1 cellular context compared by ENCODE assay signal in the genomic region with DNA sequence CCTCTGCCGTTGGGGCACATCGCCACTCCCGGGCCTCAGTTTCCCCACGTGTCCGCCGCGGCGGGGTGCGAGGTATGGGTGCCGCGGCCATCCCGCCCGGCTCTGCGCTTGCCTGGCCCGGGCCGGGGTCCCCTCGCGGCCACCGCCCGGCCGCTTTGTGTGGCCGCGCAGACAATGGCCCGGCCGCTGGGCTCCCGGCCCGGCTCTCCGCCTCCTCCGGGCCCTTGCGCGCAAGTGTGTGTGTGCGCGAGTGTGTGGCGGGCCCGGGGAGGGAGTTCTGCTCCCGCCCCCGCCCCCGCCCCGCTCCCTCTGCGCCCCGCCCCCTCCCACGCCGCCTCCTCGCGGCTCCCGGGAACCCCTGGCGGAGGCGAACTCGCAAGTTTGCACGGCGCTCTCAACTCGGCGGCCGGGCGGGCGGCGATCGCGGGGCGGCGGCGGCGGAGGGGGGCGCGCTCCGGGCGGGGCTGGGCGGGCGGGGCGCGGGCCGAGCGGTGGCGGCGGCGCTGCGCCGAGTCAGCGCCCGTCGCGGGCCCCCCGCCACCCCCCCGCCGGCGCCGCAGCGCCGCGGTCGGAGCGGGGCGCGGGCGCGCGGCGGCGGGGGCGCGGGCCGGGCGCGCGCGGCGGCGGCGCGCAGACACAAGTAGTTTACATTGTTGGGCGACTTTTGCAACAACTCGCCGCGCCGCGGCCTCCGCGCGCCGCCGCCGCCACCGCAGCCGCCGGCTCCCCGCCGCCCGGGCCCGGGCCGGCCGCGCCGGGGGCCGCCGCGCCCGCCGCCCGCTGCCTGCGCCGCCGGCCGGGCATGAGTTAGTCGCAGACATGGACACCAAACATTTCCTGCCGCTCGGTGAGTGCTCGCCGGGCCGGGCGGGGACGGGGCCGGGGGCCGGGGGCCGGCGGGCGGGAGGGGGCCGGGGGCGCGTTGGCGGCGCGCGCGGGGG.
TF ChIP-seq lines count a peak whose summit lies in the region.

Gene RXRA (plus strand): TSS at position 643 of the 941 bp plus-strand sequence. CDS start 177 bp downstream, at position 820.

TF ChIP-seq in K562, 482 proteins besides CTCF, POLR2A, EP300 and RAD21 (continued from another document):
- TF ChIP-seq ZNF146 (CRISPR knock-in tag; IDR thresholded peaks at IDR 0.05; ENCODE audit: unreplicated experiment) = no peak
- TF ChIP-seq HMG20B (CRISPR knock-in tag; IDR thresholded peaks at IDR 0.05) = no peak
- TF ChIP-seq SMAD1 (IDR thresholded peaks at IDR 0.05; ENCODE audit: low read depth, low read length, partially characterized antibody) = no peak
- TF ChIP-seq RB1 (IDR thresholded peaks at IDR 0.05; ENCODE audit: low read depth) = peak; percentile 57; the same call in 1 of the 2 replicates
- TF ChIP-seq ZNF140 (CRISPR knock-in tag; IDR thresholded peaks at IDR 0.05) = no peak
- TF ChIP-seq MCM2 (IDR thresholded peaks at IDR 0.05; ENCODE audit: low read depth) = no peak
- TF ChIP-seq CHCHD3 (CRISPR knock-in tag; IDR thresholded peaks at IDR 0.05) = no peak
- peak; percentile 53; the same call in 1 of the 2 replicates for TF ChIP-seq ZFX (CRISPR knock-in tag; IDR thresholded peaks at IDR 0.05)
- no peak for TF ChIP-seq RHOXF2B (CRISPR knock-in tag; conservative IDR thresholded peaks at IDR 0.05)
- TF ChIP-seq ZBTB11 (CRISPR knock-in tag; IDR thresholded peaks at IDR 0.05) = peak in 1 of 3 experiments; percentile 64; a peak in 1 of 6 replicates
- no peak for TF ChIP-seq MEF2D (tag; conservative IDR thresholded peaks at IDR 0.05; ENCODE audit: low read depth)
- TF ChIP-seq, protein P1, sequence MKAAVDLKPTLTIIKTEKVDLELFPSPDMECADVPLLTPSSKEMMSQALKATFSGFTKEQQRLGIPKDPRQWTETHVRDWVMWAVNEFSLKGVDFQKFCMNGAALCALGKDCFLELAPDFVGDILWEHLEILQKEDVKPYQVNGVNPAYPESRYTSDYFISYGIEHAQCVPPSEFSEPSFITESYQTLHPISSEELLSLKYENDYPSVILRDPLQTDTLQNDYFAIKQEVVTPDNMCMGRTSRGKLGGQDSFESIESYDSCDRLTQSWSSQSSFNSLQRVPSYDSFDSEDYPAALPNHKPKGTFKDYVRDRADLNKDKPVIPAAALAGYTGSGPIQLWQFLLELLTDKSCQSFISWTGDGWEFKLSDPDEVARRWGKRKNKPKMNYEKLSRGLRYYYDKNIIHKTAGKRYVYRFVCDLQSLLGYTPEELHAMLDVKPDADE (conservative IDR thresholded peaks at IDR 0.05; ENCODE audit: control insufficient read depth, low read depth, low read length) = no peak
- TF ChIP-seq, protein P2, sequence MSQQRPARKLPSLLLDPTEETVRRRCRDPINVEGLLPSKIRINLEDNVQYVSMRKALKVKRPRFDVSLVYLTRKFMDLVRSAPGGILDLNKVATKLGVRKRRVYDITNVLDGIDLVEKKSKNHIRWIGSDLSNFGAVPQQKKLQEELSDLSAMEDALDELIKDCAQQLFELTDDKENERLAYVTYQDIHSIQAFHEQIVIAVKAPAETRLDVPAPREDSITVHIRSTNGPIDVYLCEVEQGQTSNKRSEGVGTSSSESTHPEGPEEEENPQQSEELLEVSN (IDR thresholded peaks at IDR 0.05; ENCODE audit: borderline replicate concordance in 1 of 2, extremely low read depth in 1 of 2, insufficient read depth in 1 of 2, insufficient read length in 1 of 2, low read depth in 1 of 2, low read length in 1 of 2, poor library complexity in 1 of 2, severe bottlenecking in 1 of 2) = peak in 1 of 2 experiments; percentile 12
- TF ChIP-seq HDAC6 (IDR thresholded peaks at IDR 0.05; ENCODE audit: low read depth, low read length) = no peak
